ENCODE assay signal across 7 cellular contexts in the genomic region with DNA sequence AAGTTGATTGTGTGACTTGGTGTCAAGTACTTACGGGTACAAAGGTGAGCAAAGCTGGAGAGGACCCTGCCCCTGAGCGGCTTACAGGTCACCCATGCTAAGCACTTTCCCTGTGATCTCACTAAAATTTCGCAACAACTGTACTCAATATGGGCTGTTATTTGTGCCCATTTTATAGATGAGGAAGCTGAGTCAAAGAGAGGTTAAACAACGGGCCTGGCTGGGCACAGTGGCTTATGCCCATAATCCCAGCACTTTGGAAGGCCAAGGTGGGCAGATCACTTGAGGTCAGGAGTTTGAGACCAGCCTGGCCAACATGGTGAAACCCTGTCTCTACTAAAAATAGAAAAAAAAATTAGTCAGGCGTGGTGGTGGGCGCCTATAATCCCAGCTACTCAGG.
DNase-seq lines count a peak whose midpoint lies in the region; ATAC-seq, FAIRE-seq and TF ChIP-seq lines count a peak whose summit lies in the region.
"Not testable (repeated sequence)": the region's sequence is repeated elsewhere in the genome, so short reads cannot be mapped to it uniquely, and the experiment has no call there.

No MANE protein-coding gene starts in this region.

- not testable (repeated sequence) for H4K20me1 ChIP-seq in K562 (replicated peaks; ENCODE audit: control insufficient read depth, insufficient read depth, low read length); osteoblast (ENCODE audit: insufficient read depth, low read length)

- not testable (repeated sequence) for TF ChIP-seq CTCF in CD14-positive monocyte (IDR thresholded peaks at IDR 0.05); HL-60 (IDR thresholded peaks at IDR 0.05; ENCODE audit: insufficient read depth, low read length); K562 (IDR thresholded peaks at IDR 0.05 in 2 of 3, conservative IDR thresholded peaks at IDR 0.05 in 1 of 3; ENCODE audit: insufficient read depth in 2 of 3, low read depth in 1 of 3, low read length in 3 of 3); lower lobe of right lung (IDR thresholded peaks at IDR 0.05); osteoblast (IDR thresholded peaks at IDR 0.05; ENCODE audit: extremely low read depth, low read depth, low read length)

- H3K9ac ChIP-seq in K562 (ENCODE audit: insufficient read depth in 1 of 2, low read depth in 2 of 2, low read length in 2 of 2) = not testable (repeated sequence)

- not testable (repeated sequence) for FAIRE-seq in K562 (lab: Jason Lieb, UNC)

- 53% methylated on average over 6 of the region's 6 CpGs for WGBS in K562 (ENCODE audit: insufficient coverage, low coverage, missing lambda C conversion rate)

- H3K4me1 Mint-ChIP-seq in CD14-positive monocyte = peaks cover 60% of the 10 kb centered on the region
- peaks cover 84% of the 10 kb centered on the region for H3K4me1 Mint-ChIP-seq in activated CD8-positive, alpha-beta memory T cell treated with anti-CD3 and anti-CD28 coated beads, Interleukin-2, amount 10 ng/mL, durations not matched to agents 7 days and 5 days
- peaks cover 78% of the 10 kb centered on the region for H3K4me1 Mint-ChIP-seq in stimulated activated effector memory CD8-positive, alpha-beta T cell treated with anti-CD3 and anti-CD28 coated beads, Interleukin-12 subunit alpha, Interleukin-12 subunit beta, amount 100 ng/mL, for 72 hours

- H3K27me3 Mint-ChIP-seq in CD14-positive monocyte (ENCODE audit: low read depth in 3 of 3); activated CD8-positive, alpha-beta memory T cell treated with anti-CD3 and anti-CD28 coated beads, Interleukin-2, amount 10 ng/mL, durations not matched to agents 7 days and 5 days: not testable (repeated sequence)

- not testable (repeated sequence) for H3K4me2 ChIP-seq in K562 (ENCODE audit: insufficient read depth, low read length); osteoblast (ENCODE audit: insufficient read depth, low read length)

- H3K4me3 ChIP-seq in HL-60 (replicated peaks; ENCODE audit: insufficient read depth, low read length); K562; lower lobe of right lung; osteoblast (ENCODE audit: insufficient read depth, low read length): not testable (repeated sequence)

- H3K27ac ChIP-seq in HL-60 (replicated peaks) (peak overlapping the region; percentile 50; the same call in 1 of the 2 replicates), lower lobe of right lung (peak overlapping the region; percentile 64), osteoblast (ENCODE audit: low read depth, low read length) (peak overlapping the region; percentile 94)
- H3K27ac ChIP-seq in K562 (ENCODE audit: extremely low read depth, low read depth, low read length) = not testable (repeated sequence)

- not testable (repeated sequence) for H3K79me2 ChIP-seq in K562 (ENCODE audit: control insufficient read depth, insufficient read depth, low read length); osteoblast (ENCODE audit: insufficient read depth, low read length)

- intact Hi-C loops in CD14-positive monocyte (cut with micrococcal nuclease); K562 (cut with micrococcal nuclease): not testable (repeated sequence)
- intact Hi-C loops in lower lobe of right lung (cut with DNase I) = loop anchor here (10.0 kb wide), 1 partner anchor 340 kb away; no protein-coding TSS in a partner anchor

- not testable (repeated sequence) for H3K9me3 ChIP-seq in K562 (replicated peaks; ENCODE audit: control insufficient read depth, insufficient read depth, low read depth, low read length); lower lobe of right lung; osteoblast (ENCODE audit: low read depth, low read length)

- CTCF ChIA-PET in activated CD8-positive, alpha-beta memory T cell treated with anti-CD3 and anti-CD28 coated beads, Interleukin-2, amount 10 ng/mL, durations not matched to agents 7 days and 5 days (lab: Charles Lee) = interaction anchor here (1.1 to 11.6 kb wide), 9 partner anchors 15 to 396 kb away, joined by 3 to 190 read pairs (median 5); a partner anchor contains a TSS
- CTCF ChIA-PET in K562 (lab: Yijun Ruan, JAX; ENCODE audit: low intra/inter-chr PET ratio) = interaction anchor here (1.2 kb wide), 2 partner anchors 70 to 333 kb away, joined by 3 to 5 read pairs; no protein-coding TSS in a partner anchor

- not testable (repeated sequence) for TF ChIP-seq RAD21 in K562 (CRISPR knock-in tag; conservative IDR thresholded peaks at IDR 0.05 in 1 of 2, IDR thresholded peaks at IDR 0.05 in 1 of 2)

- H3K4me1 ChIP-seq in K562 (replicated peaks in 1 of 2; ENCODE audit: control insufficient read depth in 2 of 2, insufficient read depth in 2 of 2, low read length in 2 of 2) (peaks cover 5 to 24% of the 10 kb centered on the region in 2 experiments; a peak in 4 of 5 replicates), lower lobe of right lung (peaks cover 22% of the 10 kb centered on the region), osteoblast (ENCODE audit: insufficient read depth, low read length) (peaks cover 31% of the 10 kb centered on the region)

- not testable (repeated sequence) for H3K36me3 Mint-ChIP-seq in CD14-positive monocyte; stimulated activated effector memory CD8-positive, alpha-beta T cell treated with anti-CD3 and anti-CD28 coated beads, Interleukin-12 subunit alpha, Interleukin-12 subunit beta, amount 100 ng/mL, for 72 hours
- peaks cover 15% of the 10 kb centered on the region for H3K36me3 Mint-ChIP-seq in activated CD8-positive, alpha-beta memory T cell treated with anti-CD3 and anti-CD28 coated beads, Interleukin-2, amount 10 ng/mL, durations not matched to agents 7 days and 5 days

- TF ChIP-seq EP300 in K562 (IDR thresholded peaks at IDR 0.05; ENCODE audit: low read length) = not testable (repeated sequence)

- not testable (repeated sequence) for H3K9me3 Mint-ChIP-seq in CD14-positive monocyte; activated CD8-positive, alpha-beta memory T cell treated with anti-CD3 and anti-CD28 coated beads, Interleukin-2, amount 10 ng/mL, durations not matched to agents 7 days and 5 days (ENCODE audit: low read depth); stimulated activated effector memory CD8-positive, alpha-beta T cell treated with anti-CD3 and anti-CD28 coated beads, Interleukin-12 subunit alpha, Interleukin-12 subunit beta, amount 100 ng/mL, for 72 hours

- ATAC-seq in activated CD8-positive, alpha-beta memory T cell treated with anti-CD3 and anti-CD28 coated beads, Interleukin-2, amount 10 ng/mL, durations not matched to agents 7 days and 5 days; K562; lower lobe of right lung; stimulated activated effector memory CD8-positive, alpha-beta T cell treated with anti-CD3 and anti-CD28 coated beads, Interleukin-12 subunit alpha, Interleukin-12 subunit beta, amount 100 ng/mL, for 72 hours: not testable (repeated sequence)

- H3K27ac Mint-ChIP-seq in CD14-positive monocyte = peak overlapping the region; percentile 63 to 85 (median 83)
- peak overlapping the region; percentile 42 for H3K27ac Mint-ChIP-seq in activated CD8-positive, alpha-beta memory T cell treated with anti-CD3 and anti-CD28 coated beads, Interleukin-2, amount 10 ng/mL, durations not matched to agents 7 days and 5 days
- H3K27ac Mint-ChIP-seq in stimulated activated effector memory CD8-positive, alpha-beta T cell treated with anti-CD3 and anti-CD28 coated beads, Interleukin-12 subunit alpha, Interleukin-12 subunit beta, amount 100 ng/mL, for 72 hours = peak overlapping the region; percentile 78

- not testable (repeated sequence) for H3K4me3 Mint-ChIP-seq in CD14-positive monocyte; activated CD8-positive, alpha-beta memory T cell treated with anti-CD3 and anti-CD28 coated beads, Interleukin-2, amount 10 ng/mL, durations not matched to agents 7 days and 5 days; stimulated activated effector memory CD8-positive, alpha-beta T cell treated with anti-CD3 and anti-CD28 coated beads, Interleukin-12 subunit alpha, Interleukin-12 subunit beta, amount 100 ng/mL, for 72 hours

- POLR2A ChIA-PET in K562 (lab: Yijun Ruan, JAX) = interaction anchor here (1.0 to 6.0 kb wide), 3 partner anchors 14 to 68 kb away, joined by 3 to 37 read pairs (median 4); no protein-coding TSS in a partner anchor

- not testable (repeated sequence) for H3K36me3 ChIP-seq in K562 (ENCODE audit: control insufficient read depth, insufficient read depth, low read length); lower lobe of right lung; osteoblast (ENCODE audit: insufficient read depth, low read length)

- not testable (repeated sequence) for BruUV-seq in K562 (replicated peaks; lab: Mats Ljungman, UMichigan)

- DNase-seq in CD14-positive monocyte (ENCODE audit: low spot score); HL-60 (ENCODE audit: low read depth in 1 of 2, low spot score in 1 of 2); activated CD8-positive, alpha-beta memory T cell treated with anti-CD3 and anti-CD28 coated beads, Interleukin-2, amount 10 ng/mL, durations not matched to agents 7 days and 5 days; K562 (ENCODE audit: extremely low read depth in 1 of 4, low spot score in 3 of 4); lower lobe of right lung; osteoblast (ENCODE audit: insufficient read length, low spot score, missing footprints); stimulated activated effector memory CD8-positive, alpha-beta T cell treated with anti-CD3 and anti-CD28 coated beads, Interleukin-12 subunit alpha, Interleukin-12 subunit beta, amount 100 ng/mL, for 72 hours (ENCODE audit: low spot score in 2 of 2): not testable (repeated sequence)

- not testable (repeated sequence) for H3K9me1 ChIP-seq in K562 (ENCODE audit: control insufficient read depth, insufficient read depth, low read length)

- not testable (repeated sequence) for TF ChIP-seq POLR2A in K562 (conservative IDR thresholded peaks at IDR 0.05)

- peak overlapping the region; percentile 79 for H2AFZ ChIP-seq in K562 (ENCODE audit: low read depth, low read length)
- not testable (repeated sequence) for H2AFZ ChIP-seq in osteoblast (ENCODE audit: low read length)

- in situ Hi-C loops in K562 (cut with MboI) = not testable (repeated sequence)

- not testable (repeated sequence) for H3K27me3 ChIP-seq in HL-60 (ENCODE audit: insufficient read depth, poor library complexity, severe bottlenecking); K562 (ENCODE audit: control insufficient read depth in 2 of 2, insufficient read depth in 2 of 2, low read length in 2 of 2); lower lobe of right lung (ENCODE audit: low read depth); osteoblast (ENCODE audit: insufficient read depth, low read length)
